In genomic region chr3:156675744-156676466, GRCh38 we compare ENCODE assay signal across 8 cellular contexts. TPM values are rescaled to one million over a fixed set of nuclear protein-coding genes. Genes with fewer than 3 reads are reported as not detected.
DNase-seq lines count a peak whose midpoint lies in the region; ATAC-seq and TF ChIP-seq lines count a peak whose summit lies in the region.

No MANE protein-coding gene starts in this region.

- H3K27me3 Mint-ChIP-seq in activated T-cell treated with anti-CD3 and anti-CD28 coated beads, Interleukin-2, amount 50 U/mL, for 24 hours, result no peaks in the 10 kb centered on the region

- CTCF ChIA-PET in AG04449 (lab: Yijun Ruan, JAX), result interaction anchor here (0.7 to 6.4 kb wide), 18 partner anchors 17 to 526 kb away, joined by 3 to 59 read pairs (median 3); partner anchors contain the start of gene SSR3

- DNase-seq in AG04449 (ENCODE audit: low read depth, low spot score), result no peak
- no peak for DNase-seq in H7
- DNase-seq in NCI-H69 (lab: John Stamatoyannopoulos, UW), result peak; percentile 92
- no peak for DNase-seq in activated T-cell treated with anti-CD3 and anti-CD28 coated beads, Interleukin-2, amount 50 U/mL, for 24 hours
- peak; percentile 97 for DNase-seq in fibroblast of mammary gland (ENCODE audit: low read depth)
- DNase-seq in neuronal stem cell (ENCODE audit: low spot score), result no peak

- H3K4me3 Mint-ChIP-seq in activated T-cell treated with anti-CD3 and anti-CD28 coated beads, Interleukin-2, amount 50 U/mL, for 24 hours, result peak overlapping the region; percentile 92

- H3K4me3 ChIP-seq in AG04449 (ENCODE audit: low read depth, low read length), result peak overlapping the region; percentile 78
- H3K4me3 ChIP-seq in H7 (ENCODE audit: insufficient read depth, low read depth, low read length), result peak overlapping the region; percentile 88
- H3K4me3 ChIP-seq in fibroblast of mammary gland (ENCODE audit: control insufficient read depth, low read depth, low read length), result peak overlapping the region; percentile 73
- H3K4me3 ChIP-seq in neuronal stem cell (ENCODE audit: low read length in 2 of 2), result peak overlapping the region; percentile 63 to 92

- H3K27me3 ChIP-seq in H7 (ENCODE audit: control insufficient read depth, insufficient read depth, low read length) (peaks cover 2% of the 10 kb centered on the region), neuronal stem cell (ENCODE audit: control insufficient read depth in 3 of 3, insufficient read depth in 3 of 3, low read depth in 1 of 3, low read length in 3 of 3) (no peaks in the 10 kb centered on the region)

- peak overlapping the region; percentile 90 for H2BK5ac ChIP-seq in neuronal stem cell (ENCODE audit: low read length)

- TF ChIP-seq CTCF in AG04449 (IDR thresholded peaks at IDR 0.05; ENCODE audit: insufficient read depth, low read length, missing control alignments), result no peak
- no peak for TF ChIP-seq CTCF in fibroblast of mammary gland (conservative IDR thresholded peaks at IDR 0.05; ENCODE audit: control insufficient read depth, insufficient read depth, low read depth, low read length)

- no peak overlapping the region for H3K14ac ChIP-seq in neuronal stem cell (ENCODE audit: low read length)

- H3K4me1 ChIP-seq in neuronal stem cell (ENCODE audit: control insufficient read depth in 2 of 2, insufficient read depth in 1 of 2, low read depth in 1 of 2, low read length in 2 of 2), result peaks cover under 1 to 10% of the 10 kb centered on the region in 2 donors

- H3K9ac ChIP-seq in neuronal stem cell (ENCODE audit: low read depth, low read length, poor library complexity), result peak overlapping the region; percentile 60

- peak overlapping the region; percentile 95 for H3K18ac ChIP-seq in neuronal stem cell (ENCODE audit: low read length)

- POLR2A ChIA-PET in AG04449 (lab: Yijun Ruan, JAX), result interaction anchor here (0.6 to 3.8 kb wide), 10 partner anchors 75 to 464 kb away, joined by 3 to 60 read pairs (median 4); partner anchors contain the start of gene SSR3

- H3K9me3 ChIP-seq in neuronal stem cell (replicated peaks in 1 of 2; ENCODE audit: control insufficient read depth in 2 of 2, insufficient read depth in 1 of 2, low read depth in 1 of 2, low read length in 2 of 2), result no peaks in the 10 kb centered on the region

- WGBS in neuronal stem cell (ENCODE audit: extremely low coverage in 2 of 2, insufficient read length in 2 of 2, insufficient replicate concordance in 1 of 2), 2 donors, result no CpG with 5 or more reads among the region's 25 CpGs

- H3K23ac ChIP-seq in neuronal stem cell (ENCODE audit: low read depth, low read length, poor library complexity), result peak overlapping the region; percentile 85

- ATAC-seq in GM21717 (IDR thresholded peaks at IDR 0.05; ENCODE audit: unreplicated experiment) (no peak), GM19035 (IDR thresholded peaks at IDR 0.05; ENCODE audit: unreplicated experiment) (no peak)

- H2AK5ac ChIP-seq in neuronal stem cell (ENCODE audit: low read depth, low read length), result no peak overlapping the region

- no peaks in the 10 kb centered on the region for H3K9me3 Mint-ChIP-seq in activated T-cell treated with anti-CD3 and anti-CD28 coated beads, Interleukin-2, amount 50 U/mL, for 24 hours

- H4K8ac ChIP-seq in neuronal stem cell (ENCODE audit: low read depth, low read length), result no peak overlapping the region

- H3K36me3 ChIP-seq in H7 (replicated peaks; ENCODE audit: control insufficient read depth, insufficient read depth, low read length), result peaks cover 5% of the 10 kb centered on the region
- peaks cover 11 to 33% of the 10 kb centered on the region in 2 donors for H3K36me3 ChIP-seq in neuronal stem cell (replicated peaks in 1 of 2; ENCODE audit: control insufficient read depth in 2 of 2, insufficient read depth in 2 of 2, low read length in 2 of 2)

- H2BK12ac ChIP-seq in neuronal stem cell (ENCODE audit: low read length), result no peak overlapping the region

- H3K4ac ChIP-seq in neuronal stem cell (ENCODE audit: low read length), result no peak overlapping the region

- H3K4me2 ChIP-seq in neuronal stem cell (ENCODE audit: insufficient read depth, low read length, poor library complexity, severe bottlenecking), result peak overlapping the region; percentile 79

- peak overlapping the region; percentile 88 for H3K27ac Mint-ChIP-seq in activated T-cell treated with anti-CD3 and anti-CD28 coated beads, Interleukin-2, amount 50 U/mL, for 24 hours

- H3K36me3 Mint-ChIP-seq in activated T-cell treated with anti-CD3 and anti-CD28 coated beads, Interleukin-2, amount 50 U/mL, for 24 hours (ENCODE audit: low read depth), result peaks cover 51% of the 10 kb centered on the region

- peaks cover 61% of the 10 kb centered on the region for H3K4me1 Mint-ChIP-seq in activated T-cell treated with anti-CD3 and anti-CD28 coated beads, Interleukin-2, amount 50 U/mL, for 24 hours (ENCODE audit: low read depth)

- H2BK120ac ChIP-seq in neuronal stem cell (ENCODE audit: low read depth, low read length), result no peak overlapping the region

- H2AFZ ChIP-seq in neuronal stem cell (ENCODE audit: low read length), result peak overlapping the region; percentile 94

- H4K91ac ChIP-seq in neuronal stem cell (ENCODE audit: low read depth, low read length, poor library complexity), result no peak overlapping the region

- peak overlapping the region; percentile 49 for H2BK15ac ChIP-seq in neuronal stem cell (ENCODE audit: low read length)

- H3K79me1 ChIP-seq in neuronal stem cell (ENCODE audit: low read depth, low read length), result peaks cover 2% of the 10 kb centered on the region

- H3K27ac ChIP-seq in neuronal stem cell (replicated peaks; ENCODE audit: low read length), result no peak overlapping the region

RNA-seq across cellular contexts. Expression of gene TIPARP, which starts 1.5 kb away (rescaled TPM):
- total RNA-seq in H7 (2014; rRNA removed; shearing (Covaris generic)), result 13.3 and 13.4 TPM in 2 replicates
- 4.3 TPM for polyA plus RNA-seq in neuronal stem cell (2013, experiment 1 of 2)
- polyA plus RNA-seq in neuronal stem cell (2013, experiment 2 of 2), result 4.8 TPM

Comparison
In these comparisons a context has a peak if more than half of its experiments do, and no peak if none do; other contexts are left out.
1. DNase-seq: peak in NCI-H69 (single experiment) and fibroblast of mammary gland (single experiment); none in AG04449 (single experiment), H7 (single experiment), activated T-cell treated with anti-CD3 and anti-CD28 coated beads, Interleukin-2, amount 50 U/mL, for 24 hours (single experiment) and neuronal stem cell (single experiment).
2. Peak in every context shown above with its lines, with median percentiles within 50 percentile points of each other: H3K4me3 ChIP-seq.